9 cellular contexts compared by ENCODE assay signal in the genomic region with DNA sequence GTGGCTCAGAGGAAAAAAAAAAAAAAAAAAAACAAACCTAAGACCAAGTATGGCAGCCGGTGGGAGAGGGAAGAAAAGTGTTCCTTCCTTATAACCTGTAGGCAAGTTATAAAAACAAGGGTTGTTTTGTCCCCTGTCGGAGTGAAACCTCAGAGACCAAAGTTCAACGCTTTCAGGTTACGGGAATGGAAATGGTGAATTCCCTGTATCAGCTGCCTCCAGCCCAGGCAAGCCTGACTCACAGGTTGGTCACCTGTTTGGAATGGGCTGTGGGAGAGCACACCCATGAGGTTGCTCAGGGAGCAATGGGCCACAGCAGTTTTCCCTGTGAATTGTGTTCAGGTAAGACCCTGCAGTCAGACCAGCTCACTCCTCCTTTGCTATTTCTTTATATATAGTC.
A peak's percentile ranks its signal among the peaks of the same experiment; 100 is the strongest.
DNase-seq lines count a peak whose midpoint lies in the region; TF ChIP-seq lines count a peak whose summit lies in the region.
"Had no signal": no experiment of that assay in that cellular context is flagged by ENCODE, and none has a peak within 500 bp of the region (broad histone marks: within the 10 kb centered on the region; RNA-seq: fewer than 3 reads in every experiment).

No MANE protein-coding gene starts in this region.

- no peak overlapping the region for H3K4me3 ChIP-seq in breast epithelium
- peak overlapping the region in 1 of 2 donors; percentile 41 for H3K4me3 ChIP-seq in mucosa of rectum (ENCODE audit: low read length in 2 of 2)

- H3K9me3 ChIP-seq in breast epithelium (no peaks in the 10 kb centered on the region), mucosa of rectum (ENCODE audit: control insufficient read depth in 2 of 2, low read length in 2 of 2) (no peaks in the 10 kb centered on the region)

- peak; percentile 97 for DNase-seq in DMS53 (lab: John Stamatoyannopoulos, UW)
- peak; percentile 99 for DNase-seq in M059J (ENCODE audit: low read depth)
- peak in 1 of 2 donors; percentile 76 for DNase-seq in breast epithelium (ENCODE audit: low spot score in 2 of 2)
- no peak for DNase-seq in NCI-H1105 (lab: John Stamatoyannopoulos, UW)
- DNase-seq in UCSD-AML1 (lab: John Stamatoyannopoulos, UW; ENCODE audit: unreplicated experiment), result no peak
- DNase-seq in superior temporal gyrus (ENCODE audit: extremely low spot score), result no peak
- DNase-seq in GM10266 (ENCODE audit: extremely low spot score), result no peak
- DNase-seq: erythroblast had no signal

- H3K36me3 ChIP-seq in breast epithelium (no peaks in the 10 kb centered on the region), mucosa of rectum (ENCODE audit: control insufficient read depth in 2 of 2, insufficient read depth in 2 of 2, low read length in 2 of 2) (no peaks in the 10 kb centered on the region)

- no peak for TF ChIP-seq POLR2A in breast epithelium (IDR thresholded peaks at IDR 0.05)

- peak overlapping the region; percentile 46 to 58 for H3K9ac ChIP-seq in mucosa of rectum (ENCODE audit: low read depth in 1 of 2, low read length in 2 of 2)

- H3K27me3 ChIP-seq in breast epithelium, result no peaks in the 10 kb centered on the region
- H3K27me3 ChIP-seq in mucosa of rectum (ENCODE audit: control insufficient read depth in 2 of 2, insufficient read depth in 2 of 2, low read length in 2 of 2), result no peaks in the 10 kb centered on the region

- intact Hi-C loops in breast epithelium (cut with DNase I; ENCODE audit: low total_unique reads), result no loop called here

- H3K4me1 ChIP-seq in breast epithelium, result peaks cover 7 to 13% of the 10 kb centered on the region in 2 donors
- peaks cover 12 to 32% of the 10 kb centered on the region in 2 donors for H3K4me1 ChIP-seq in mucosa of rectum (ENCODE audit: control insufficient read depth in 2 of 2, insufficient read depth in 2 of 2, low read length in 2 of 2)

- peak overlapping the region; percentile 79 to 84 for H3K27ac ChIP-seq in breast epithelium
- peak overlapping the region; percentile 89 to 93 for H3K27ac ChIP-seq in mucosa of rectum (ENCODE audit: low read depth in 2 of 2, low read length in 2 of 2)

- TF ChIP-seq CTCF in breast epithelium (IDR thresholded peaks at IDR 0.05) (no peak), GM10266 (IDR thresholded peaks at IDR 0.05; ENCODE audit: control insufficient read depth, insufficient read depth, low read depth, missing control alignments) (no peak)

Comparison
In these comparisons a context has a peak if more than half of its experiments do, and no peak if none do; other contexts are left out.
1. DNase-seq: peak in DMS53 (single experiment) and M059J (single experiment); none in NCI-H1105 (single experiment), UCSD-AML1 (single experiment), superior temporal gyrus (single experiment) and GM10266 (single experiment).